ENCODE assay signal across 2 cellular contexts in genomic region chr2:227152093-227152766, GRCh38.
TF ChIP-seq lines count a peak whose summit lies in the region.

No MANE protein-coding gene starts in this region.

TF ChIP-seq in GM23338, 12 proteins besides CTCF, POLR2A, EP300 and RAD21:
- no peak for TF ChIP-seq CREB1 (CRISPR knock-in tag; IDR thresholded peaks at IDR 0.05; ENCODE audit: low read depth)
- TF ChIP-seq JUNB (IDR thresholded peaks at IDR 0.05; ENCODE audit: unreplicated experiment) = no peak
- no peak for TF ChIP-seq EZH2 (IDR thresholded peaks at IDR 0.05; ENCODE audit: low read depth, unreplicated experiment)
- no peak for TF ChIP-seq ETS1 (IDR thresholded peaks at IDR 0.05)
- TF ChIP-seq ZNF114 (CRISPR knock-in tag; IDR thresholded peaks at IDR 0.05) = no peak
- TF ChIP-seq, protein P1, sequence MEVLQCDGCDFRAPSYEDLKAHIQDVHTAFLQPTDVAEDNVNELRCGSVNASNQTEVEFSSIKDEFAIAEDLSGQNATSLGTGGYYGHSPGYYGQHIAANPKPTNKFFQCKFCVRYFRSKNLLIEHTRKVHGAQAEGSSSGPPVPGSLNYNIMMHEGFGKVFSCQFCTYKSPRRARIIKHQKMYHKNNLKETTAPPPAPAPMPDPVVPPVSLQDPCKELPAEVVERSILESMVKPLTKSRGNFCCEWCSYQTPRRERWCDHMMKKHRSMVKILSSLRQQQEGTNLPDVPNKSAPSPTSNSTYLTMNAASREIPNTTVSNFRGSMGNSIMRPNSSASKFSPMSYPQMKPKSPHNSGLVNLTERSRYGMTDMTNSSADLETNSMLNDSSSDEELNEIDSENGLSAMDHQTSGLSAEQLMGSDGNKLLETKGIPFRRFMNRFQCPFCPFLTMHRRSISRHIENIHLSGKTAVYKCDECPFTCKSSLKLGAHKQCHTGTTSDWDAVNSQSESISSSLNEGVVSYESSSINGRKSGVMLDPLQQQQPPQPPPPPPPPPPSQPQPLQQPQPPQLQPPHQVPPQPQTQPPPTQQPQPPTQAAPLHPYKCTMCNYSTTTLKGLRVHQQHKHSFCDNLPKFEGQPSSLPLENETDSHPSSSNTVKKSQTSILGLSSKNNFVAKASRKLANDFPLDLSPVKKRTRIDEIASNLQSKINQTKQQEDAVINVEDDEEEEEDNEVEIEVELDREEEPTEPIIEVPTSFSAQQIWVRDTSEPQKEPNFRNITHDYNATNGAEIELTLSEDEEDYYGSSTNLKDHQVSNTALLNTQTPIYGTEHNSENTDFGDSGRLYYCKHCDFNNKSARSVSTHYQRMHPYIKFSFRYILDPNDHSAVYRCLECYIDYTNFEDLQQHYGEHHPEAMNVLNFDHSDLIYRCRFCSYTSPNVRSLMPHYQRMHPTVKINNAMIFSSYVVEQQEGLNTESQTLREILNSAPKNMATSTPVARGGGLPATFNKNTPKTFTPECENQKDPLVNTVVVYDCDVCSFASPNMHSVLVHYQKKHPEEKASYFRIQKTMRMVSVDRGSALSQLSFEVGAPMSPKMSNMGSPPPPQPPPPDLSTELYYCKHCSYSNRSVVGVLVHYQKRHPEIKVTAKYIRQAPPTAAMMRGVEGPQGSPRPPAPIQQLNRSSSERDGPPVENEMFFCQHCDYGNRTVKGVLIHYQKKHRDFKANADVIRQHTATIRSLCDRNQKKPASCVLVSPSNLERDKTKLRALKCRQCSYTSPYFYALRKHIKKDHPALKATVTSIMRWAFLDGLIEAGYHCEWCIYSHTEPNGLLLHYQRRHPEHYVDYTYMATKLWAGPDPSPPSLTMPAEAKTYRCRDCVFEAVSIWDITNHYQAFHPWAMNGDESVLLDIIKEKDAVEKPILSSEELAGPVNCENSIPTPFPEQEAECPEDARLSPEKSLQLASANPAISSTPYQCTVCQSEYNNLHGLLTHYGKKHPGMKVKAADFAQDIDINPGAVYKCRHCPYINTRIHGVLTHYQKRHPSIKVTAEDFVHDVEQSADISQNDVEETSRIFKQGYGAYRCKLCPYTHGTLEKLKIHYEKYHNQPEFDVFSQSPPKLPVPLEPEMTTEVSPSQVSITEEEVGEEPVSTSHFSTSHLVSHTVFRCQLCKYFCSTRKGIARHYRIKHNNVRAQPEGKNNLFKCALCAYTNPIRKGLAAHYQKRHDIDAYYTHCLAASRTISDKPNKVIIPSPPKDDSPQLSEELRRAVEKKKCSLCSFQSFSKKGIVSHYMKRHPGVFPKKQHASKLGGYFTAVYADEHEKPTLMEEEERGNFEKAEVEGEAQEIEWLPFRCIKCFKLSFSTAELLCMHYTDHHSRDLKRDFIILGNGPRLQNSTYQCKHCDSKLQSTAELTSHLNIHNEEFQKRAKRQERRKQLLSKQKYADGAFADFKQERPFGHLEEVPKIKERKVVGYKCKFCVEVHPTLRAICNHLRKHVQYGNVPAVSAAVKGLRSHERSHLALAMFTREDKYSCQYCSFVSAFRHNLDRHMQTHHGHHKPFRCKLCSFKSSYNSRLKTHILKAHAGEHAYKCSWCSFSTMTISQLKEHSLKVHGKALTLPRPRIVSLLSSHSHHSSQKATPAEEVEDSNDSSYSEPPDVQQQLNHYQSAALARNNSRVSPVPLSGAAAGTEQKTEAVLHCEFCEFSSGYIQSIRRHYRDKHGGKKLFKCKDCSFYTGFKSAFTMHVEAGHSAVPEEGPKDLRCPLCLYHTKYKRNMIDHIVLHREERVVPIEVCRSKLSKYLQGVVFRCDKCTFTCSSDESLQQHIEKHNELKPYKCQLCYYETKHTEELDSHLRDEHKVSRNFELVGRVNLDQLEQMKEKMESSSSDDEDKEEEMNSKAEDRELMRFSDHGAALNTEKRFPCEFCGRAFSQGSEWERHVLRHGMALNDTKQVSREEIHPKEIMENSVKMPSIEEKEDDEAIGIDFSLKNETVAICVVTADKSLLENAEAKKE (CRISPR knock-in tag; IDR thresholded peaks at IDR 0.05) = no peak
- TF ChIP-seq POLR2AphosphoS5 (IDR thresholded peaks at IDR 0.05; ENCODE audit: low read depth) = no peak
- TF ChIP-seq EZH2phosphoT487 (IDR thresholded peaks at IDR 0.05; ENCODE audit: unreplicated experiment) = no peak
TF ChIP-seq in GM23338: peak in this region for 0.

TF ChIP-seq in H1, 55 proteins besides CTCF, POLR2A, EP300 and RAD21:
- no peak for TF ChIP-seq YY1 (IDR thresholded peaks at IDR 0.05; ENCODE audit: low read depth, low read length)
TF ChIP-seq in H1: peak in this region for 0.
